Comparison of ENCODE assay signal across 1 cellular context in genomic region chr2:153770359-153770991, GRCh38.
TF ChIP-seq lines count a peak whose summit lies in the region.

No MANE protein-coding gene starts in this region.

TF ChIP-seq in SK-N-SH treated with all-trans-retinoic acid at 6 μM for 48 hours, 23 proteins besides CTCF, POLR2A, EP300 and RAD21 (continued from another document):
- TF ChIP-seq, protein P1, sequence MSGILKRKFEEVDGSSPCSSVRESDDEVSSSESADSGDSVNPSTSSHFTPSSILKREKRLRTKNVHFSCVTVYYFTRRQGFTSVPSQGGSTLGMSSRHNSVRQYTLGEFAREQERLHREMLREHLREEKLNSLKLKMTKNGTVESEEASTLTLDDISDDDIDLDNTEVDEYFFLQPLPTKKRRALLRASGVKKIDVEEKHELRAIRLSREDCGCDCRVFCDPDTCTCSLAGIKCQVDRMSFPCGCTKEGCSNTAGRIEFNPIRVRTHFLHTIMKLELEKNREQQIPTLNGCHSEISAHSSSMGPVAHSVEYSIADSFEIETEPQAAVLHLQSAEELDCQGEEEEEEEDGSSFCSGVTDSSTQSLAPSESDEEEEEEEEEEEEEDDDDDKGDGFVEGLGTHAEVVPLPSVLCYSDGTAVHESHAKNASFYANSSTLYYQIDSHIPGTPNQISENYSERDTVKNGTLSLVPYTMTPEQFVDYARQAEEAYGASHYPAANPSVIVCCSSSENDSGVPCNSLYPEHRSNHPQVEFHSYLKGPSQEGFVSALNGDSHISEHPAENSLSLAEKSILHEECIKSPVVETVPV (CRISPR knock-in tag; IDR thresholded peaks at IDR 0.05) = no peak
- TF ChIP-seq, protein P2, sequence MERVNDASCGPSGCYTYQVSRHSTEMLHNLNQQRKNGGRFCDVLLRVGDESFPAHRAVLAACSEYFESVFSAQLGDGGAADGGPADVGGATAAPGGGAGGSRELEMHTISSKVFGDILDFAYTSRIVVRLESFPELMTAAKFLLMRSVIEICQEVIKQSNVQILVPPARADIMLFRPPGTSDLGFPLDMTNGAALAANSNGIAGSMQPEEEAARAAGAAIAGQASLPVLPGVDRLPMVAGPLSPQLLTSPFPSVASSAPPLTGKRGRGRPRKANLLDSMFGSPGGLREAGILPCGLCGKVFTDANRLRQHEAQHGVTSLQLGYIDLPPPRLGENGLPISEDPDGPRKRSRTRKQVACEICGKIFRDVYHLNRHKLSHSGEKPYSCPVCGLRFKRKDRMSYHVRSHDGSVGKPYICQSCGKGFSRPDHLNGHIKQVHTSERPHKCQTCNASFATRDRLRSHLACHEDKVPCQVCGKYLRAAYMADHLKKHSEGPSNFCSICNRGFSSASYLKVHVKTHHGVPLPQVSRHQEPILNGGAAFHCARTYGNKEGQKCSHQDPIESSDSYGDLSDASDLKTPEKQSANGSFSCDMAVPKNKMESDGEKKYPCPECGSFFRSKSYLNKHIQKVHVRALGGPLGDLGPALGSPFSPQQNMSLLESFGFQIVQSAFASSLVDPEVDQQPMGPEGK (CRISPR knock-in tag; IDR thresholded peaks at IDR 0.05; ENCODE audit: borderline replicate concordance) = no peak
- TF ChIP-seq CSDC2 (CRISPR knock-in tag; IDR thresholded peaks at IDR 0.05) = no peak
- TF ChIP-seq ZFP3 (CRISPR knock-in tag; IDR thresholded peaks at IDR 0.05) = no peak
- TF ChIP-seq ZNF565 (CRISPR knock-in tag; conservative IDR thresholded peaks at IDR 0.05; ENCODE audit: low read depth) = no peak
- TF ChIP-seq ISL1 (CRISPR knock-in tag; IDR thresholded peaks at IDR 0.05) = no peak
- TF ChIP-seq ARNTL (CRISPR knock-in tag; IDR thresholded peaks at IDR 0.05; ENCODE audit: borderline replicate concordance, low read depth) = no peak
